In genomic region chr22:42179616-42180015, GRCh38 we compare ENCODE assay signal across 12 cellular contexts. TPM values are rescaled to one million over a fixed set of nuclear protein-coding genes. Genes with fewer than 3 reads are reported as not detected.
DNase-seq lines count a peak whose midpoint lies in the region; ATAC-seq and TF ChIP-seq lines count a peak whose summit lies in the region.
"Had no signal": no experiment of that assay in that cellular context is flagged by ENCODE, and none has a peak within 500 bp of the region (broad histone marks: within the 10 kb centered on the region; RNA-seq: fewer than 3 reads in every experiment).

No MANE protein-coding gene starts in this region.

- no peak for ATAC-seq in activated CD4-positive, alpha-beta T cell treated with anti-CD3 and anti-CD28 coated beads for 36 hours
- no peak for ATAC-seq in stimulated activated effector memory CD8-positive, alpha-beta T cell treated with anti-CD3 and anti-CD28 coated beads, Interleukin-12 subunit alpha, Interleukin-12 subunit beta, amount 100 ng/mL, for 72 hours

- no TSS peak for BruUV-seq in PC-9 (replicated peaks; lab: Mats Ljungman, UMichigan)

- no peak overlapping the region for H3K4me3 Mint-ChIP-seq in activated CD4-positive, alpha-beta T cell treated with anti-CD3 and anti-CD28 coated beads for 36 hours
- no peak overlapping the region for H3K4me3 Mint-ChIP-seq in activated CD4-positive, alpha-beta T cell treated with anti-CD3 and anti-CD28 coated beads, Interleukin-2, amount 10 ng/mL, durations not matched to agents 24 days and 14 days
- no peak overlapping the region for H3K4me3 Mint-ChIP-seq in stimulated activated effector memory CD8-positive, alpha-beta T cell treated with anti-CD3 and anti-CD28 coated beads, Interleukin-12 subunit alpha, Interleukin-12 subunit beta, amount 100 ng/mL, for 72 hours
- H3K4me3 Mint-ChIP-seq: B cell had no signal

- TF ChIP-seq EP300 in esophagus muscularis mucosa (IDR thresholded peaks at IDR 0.05): no peak

- POLR2A ChIA-PET in activated CD4-positive, alpha-beta T cell treated with anti-CD3 and anti-CD28 coated beads for 36 hours (lab: Charles Lee): no interaction called here
- POLR2A ChIA-PET in PC-9 (lab: Charles Lee; ENCODE audit: unreplicated experiment): no interaction called here

- TF ChIP-seq POLR2A in esophagus muscularis mucosa (IDR thresholded peaks at IDR 0.05; ENCODE audit: low read depth): no peak

- CTCF ChIA-PET in activated CD4-positive, alpha-beta T cell treated with anti-CD3 and anti-CD28 coated beads for 36 hours (lab: Charles Lee): interaction anchor here (0.6 kb wide), 1 partner anchor 491 kb away, joined by 5 read pairs; the partner anchor contains the start of gene SNU13
- CTCF ChIA-PET in PC-9 (lab: Charles Lee): no interaction called here

- H3K4me1 ChIP-seq in esophagus muscularis mucosa (peaks cover 7 to 44% (median 24%) of the 10 kb centered on the region in 4 donors), PC-9 (replicated peaks; ENCODE audit: insufficient read depth) (no peaks in the 10 kb centered on the region)

- no peak for DNase-seq in activated CD4-positive, alpha-beta T cell treated with anti-CD3 and anti-CD28 coated beads for 36 hours
- DNase-seq in activated CD4-positive, alpha-beta T cell treated with anti-CD3 and anti-CD28 coated beads, Interleukin-2, amount 10 ng/mL, durations not matched to agents 24 days and 14 days: no peak
- DNase-seq in SW480 (ENCODE audit: low spot score) (peak; percentile 58), esophagus muscularis mucosa (ENCODE audit: extremely low spot score) (no peak), NOMO-1 treated with dmso at 0.1 percent for 144 hours (lab: John Stamatoyannopoulos, UW; ENCODE audit: unreplicated experiment) (no peak), NCI-H446 treated with DMSO at 0.1 percent for 48 hours (lab: John Stamatoyannopoulos, UW) (no peak), PC-9 (no peak)
- DNase-seq in stimulated activated effector memory CD8-positive, alpha-beta T cell treated with anti-CD3 and anti-CD28 coated beads, Interleukin-12 subunit alpha, Interleukin-12 subunit beta, amount 100 ng/mL, for 72 hours (ENCODE audit: low spot score in 2 of 2): no peak
- DNase-seq: NCI-H2107; stimulated activated CD4-positive, alpha-beta T cell treated with anti-CD3 and anti-CD28 coated beads, Interleukin-2, amount 100 ng/mL, for 48 hours had no signal

- peaks cover 31% of the 10 kb centered on the region for H3K36me3 Mint-ChIP-seq in activated CD4-positive, alpha-beta T cell treated with anti-CD3 and anti-CD28 coated beads for 36 hours (ENCODE audit: low read depth)
- peaks cover 28% of the 10 kb centered on the region for H3K36me3 Mint-ChIP-seq in activated CD4-positive, alpha-beta T cell treated with anti-CD3 and anti-CD28 coated beads, Interleukin-2, amount 10 ng/mL, durations not matched to agents 24 days and 14 days (ENCODE audit: low read depth)
- H3K36me3 Mint-ChIP-seq in stimulated activated effector memory CD8-positive, alpha-beta T cell treated with anti-CD3 and anti-CD28 coated beads, Interleukin-12 subunit alpha, Interleukin-12 subunit beta, amount 100 ng/mL, for 72 hours: peaks cover 43% of the 10 kb centered on the region

- H2AFZ ChIP-seq in PC-9: no peak overlapping the region

- TF ChIP-seq CTCF in esophagus muscularis mucosa (IDR thresholded peaks at IDR 0.05) (no peak), PC-9 (conservative IDR thresholded peaks at IDR 0.05) (no peak)

- peaks cover 2% of the 10 kb centered on the region for H3K9me3 Mint-ChIP-seq in activated CD4-positive, alpha-beta T cell treated with anti-CD3 and anti-CD28 coated beads for 36 hours (ENCODE audit: low read depth)
- no peaks in the 10 kb centered on the region for H3K9me3 Mint-ChIP-seq in activated CD4-positive, alpha-beta T cell treated with anti-CD3 and anti-CD28 coated beads, Interleukin-2, amount 10 ng/mL, durations not matched to agents 24 days and 14 days
- H3K9me3 Mint-ChIP-seq in stimulated activated effector memory CD8-positive, alpha-beta T cell treated with anti-CD3 and anti-CD28 coated beads, Interleukin-12 subunit alpha, Interleukin-12 subunit beta, amount 100 ng/mL, for 72 hours: no peaks in the 10 kb centered on the region

- peaks cover 15% of the 10 kb centered on the region; the same call in 1 of the 2 replicates for H3F3A ChIP-seq in PC-9 (ENCODE audit: insufficient read depth, low read depth)

- no peaks in the 10 kb centered on the region for H3K27me3 Mint-ChIP-seq in activated CD4-positive, alpha-beta T cell treated with anti-CD3 and anti-CD28 coated beads for 36 hours
- no peaks in the 10 kb centered on the region for H3K27me3 Mint-ChIP-seq in activated CD4-positive, alpha-beta T cell treated with anti-CD3 and anti-CD28 coated beads, Interleukin-2, amount 10 ng/mL, durations not matched to agents 24 days and 14 days
- H3K27me3 Mint-ChIP-seq: B cell had no signal

- no peak overlapping the region for H3K4me2 ChIP-seq in PC-9

- H3K27ac ChIP-seq in esophagus muscularis mucosa (replicated peaks in 1 of 4) (peak overlapping the region in 3 of 4 donors; percentile 30 to 63 (median 58)), PC-9 (no peak overlapping the region)
- H3K27ac ChIP-seq: SK-N-MC had no signal

- no peaks in the 10 kb centered on the region for H3K27me3 ChIP-seq in esophagus muscularis mucosa
- no peaks in the 10 kb centered on the region for H3K27me3 ChIP-seq in PC-9 (ENCODE audit: insufficient read depth, low read depth)

- H3K9me2 ChIP-seq in PC-9 (ENCODE audit: insufficient read depth): no peaks in the 10 kb centered on the region

- WGBS in esophagus muscularis mucosa: 84% methylated on average over 6 of the region's 6 CpGs

- intact Hi-C loops in activated CD4-positive, alpha-beta T cell treated with anti-CD3 and anti-CD28 coated beads for 36 hours (cut with DNase I, micrococcal nuclease): loop anchor here (1.0 to 5.0 kb wide), 5 partner anchors 38 to 263 kb away; partner anchors contain the start of gene NDUFA6 (in 1 of the 2)
- intact Hi-C loops in activated CD4-positive, alpha-beta T cell treated with anti-CD3 and anti-CD28 coated beads, Interleukin-2, amount 10 ng/mL, durations not matched to agents 24 days and 14 days (cut with micrococcal nuclease): loop anchor here (10.0 kb wide), 1 partner anchor 85 kb away; no protein-coding TSS in a partner anchor
- intact Hi-C loops in esophagus muscularis mucosa (cut with DNase I) (no loop called here), PC-9 (cut with micrococcal nuclease; ENCODE audit: unreplicated experiment) (no loop called here)

- H3K27ac Mint-ChIP-seq in activated CD4-positive, alpha-beta T cell treated with anti-CD3 and anti-CD28 coated beads for 36 hours: peak overlapping the region; percentile 80
- H3K27ac Mint-ChIP-seq in activated CD4-positive, alpha-beta T cell treated with anti-CD3 and anti-CD28 coated beads, Interleukin-2, amount 10 ng/mL, durations not matched to agents 24 days and 14 days: no peak overlapping the region
- H3K27ac Mint-ChIP-seq in stimulated activated effector memory CD8-positive, alpha-beta T cell treated with anti-CD3 and anti-CD28 coated beads, Interleukin-12 subunit alpha, Interleukin-12 subunit beta, amount 100 ng/mL, for 72 hours: peak overlapping the region; percentile 83
- H3K27ac Mint-ChIP-seq: B cell had no signal

- H3K4me3 ChIP-seq in esophagus muscularis mucosa (no peak overlapping the region), PC-9 (no peak overlapping the region)
- H3K4me3 ChIP-seq: SK-N-MC had no signal

- H3K4me1 Mint-ChIP-seq in activated CD4-positive, alpha-beta T cell treated with anti-CD3 and anti-CD28 coated beads for 36 hours: peaks cover 87% of the 10 kb centered on the region
- H3K4me1 Mint-ChIP-seq in activated CD4-positive, alpha-beta T cell treated with anti-CD3 and anti-CD28 coated beads, Interleukin-2, amount 10 ng/mL, durations not matched to agents 24 days and 14 days: peaks cover 64% of the 10 kb centered on the region
- H3K4me1 Mint-ChIP-seq in stimulated activated effector memory CD8-positive, alpha-beta T cell treated with anti-CD3 and anti-CD28 coated beads, Interleukin-12 subunit alpha, Interleukin-12 subunit beta, amount 100 ng/mL, for 72 hours: peaks cover 75% of the 10 kb centered on the region

- H3K79me2 ChIP-seq in PC-9 (ENCODE audit: low read depth): peaks cover 30% of the 10 kb centered on the region; the same call in 1 of the 2 replicates

- peaks cover 0 to 19% (median 4%) of the 10 kb centered on the region in 4 donors for H3K36me3 ChIP-seq in esophagus muscularis mucosa
- H3K36me3 ChIP-seq in PC-9 (ENCODE audit: low read depth): no peaks in the 10 kb centered on the region

- H4K20me1 ChIP-seq in PC-9 (ENCODE audit: insufficient read depth): peaks cover 45% of the 10 kb centered on the region

- H3K9me3 ChIP-seq in esophagus muscularis mucosa: no peaks in the 10 kb centered on the region
- H3K9me3 ChIP-seq in PC-9 (ENCODE audit: insufficient read depth, low read depth): no peaks in the 10 kb centered on the region

RNA-seq across cellular contexts. Expression of gene CYP2D6, which starts 49.0 kb away (rescaled TPM):
- 1 to 10 TPM; 2.8 to 3.1 TPM for total RNA-seq in activated CD4-positive, alpha-beta T cell treated with anti-CD3 and anti-CD28 coated beads for 36 hours
- total RNA-seq in activated CD4-positive, alpha-beta T cell treated with anti-CD3 and anti-CD28 coated beads, Interleukin-2, amount 10 ng/mL, durations not matched to agents 24 days and 14 days: 3.8 and 4.5 TPM in 2 replicates
- under 1 TPM in 2 of 4 donors, not detected in 2; 0.42 to 0.52 TPM for total RNA-seq in esophagus muscularis mucosa
- 6.7 TPM in 2 replicates for total RNA-seq in PC-9 (2021)

Comparison
In these comparisons a context has a peak if more than half of its experiments do, and no peak if none do; other contexts are left out.
1. intact Hi-C loops: an anchor here in activated CD4-positive, alpha-beta T cell treated with anti-CD3 and anti-CD28 coated beads for 36 hours (1.0 to 5.0 kb wide) and activated CD4-positive, alpha-beta T cell treated with anti-CD3 and anti-CD28 coated beads, Interleukin-2, amount 10 ng/mL, durations not matched to agents 24 days and 14 days (10.0 kb wide); none called in esophagus muscularis mucosa and PC-9.